ENCODE assay signal across 8 cellular contexts in the genomic region with DNA sequence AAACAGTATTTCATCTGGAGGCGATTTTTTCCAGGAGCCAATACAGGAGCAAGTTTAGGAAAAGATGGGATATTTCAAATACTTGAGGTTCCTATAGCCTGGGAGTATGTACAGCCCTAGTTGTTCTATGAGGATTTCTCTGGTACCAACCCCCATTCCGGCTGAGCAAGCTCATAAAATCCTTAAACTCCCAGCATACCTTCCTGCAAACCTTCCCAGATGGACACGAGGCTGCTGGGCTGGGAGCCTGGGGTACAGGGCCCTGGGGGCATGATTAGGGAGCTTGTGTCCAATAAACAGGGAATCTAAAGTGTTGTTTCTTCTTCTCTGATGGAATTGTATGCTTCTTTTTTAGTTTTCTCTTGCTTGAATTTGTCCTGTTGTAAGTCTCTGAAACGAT.
DNase-seq lines count a peak whose midpoint lies in the region; ATAC-seq lines count a peak whose summit lies in the region.

No MANE protein-coding gene starts in this region.

- DNase-seq in stimulated activated naive CD8-positive, alpha-beta T cell treated with anti-CD3 and anti-CD28 coated beads, Interleukin-15, Interleukin-2, amounts not matched to agents 100 U/mL and 50 U/mL, for 24 hours: no peak
- DNase-seq in astrocyte of the hippocampus (ENCODE audit: low read depth, low spot score) (peak; percentile 44), medulla oblongata (ENCODE audit: extremely low spot score) (peak; percentile 32), NCI-H226 (no peak), NOMO-1 (lab: John Stamatoyannopoulos, UW; ENCODE audit: unreplicated experiment in 2 of 2) (no peak)

- H3K27ac Mint-ChIP-seq in stimulated activated naive CD8-positive, alpha-beta T cell treated with anti-CD3 and anti-CD28 coated beads, Interleukin-15, Interleukin-2, amounts not matched to agents 100 ng/mL and 50 ng/mL, for 24 hours: peak overlapping the region; percentile 94

- no peak for ATAC-seq in stimulated activated naive CD8-positive, alpha-beta T cell treated with anti-CD3 and anti-CD28 coated beads, Interleukin-15, Interleukin-2, amounts not matched to agents 100 U/mL and 50 U/mL, for 24 hours
- ATAC-seq in HG03108 (IDR thresholded peaks at IDR 0.05; ENCODE audit: unreplicated experiment) (no peak), HG03432 (IDR thresholded peaks at IDR 0.05; ENCODE audit: unreplicated experiment) (no peak)

- H3K9me3 Mint-ChIP-seq in stimulated activated naive CD8-positive, alpha-beta T cell treated with anti-CD3 and anti-CD28 coated beads, Interleukin-15, Interleukin-2, amounts not matched to agents 100 ng/mL and 50 ng/mL, for 24 hours: no peaks in the 10 kb centered on the region

- H3K4me3 Mint-ChIP-seq in stimulated activated naive CD8-positive, alpha-beta T cell treated with anti-CD3 and anti-CD28 coated beads, Interleukin-15, Interleukin-2, amounts not matched to agents 100 ng/mL and 50 ng/mL, for 24 hours: peak overlapping the region; percentile 91

- H3K36me3 Mint-ChIP-seq in stimulated activated naive CD8-positive, alpha-beta T cell treated with anti-CD3 and anti-CD28 coated beads, Interleukin-15, Interleukin-2, amounts not matched to agents 100 ng/mL and 50 ng/mL, for 24 hours (ENCODE audit: low read depth): peaks cover 68% of the 10 kb centered on the region

- no peaks in the 10 kb centered on the region for H3K27me3 Mint-ChIP-seq in stimulated activated naive CD8-positive, alpha-beta T cell treated with anti-CD3 and anti-CD28 coated beads, Interleukin-15, Interleukin-2, amounts not matched to agents 100 ng/mL and 50 ng/mL, for 24 hours

- H3K4me1 Mint-ChIP-seq in stimulated activated naive CD8-positive, alpha-beta T cell treated with anti-CD3 and anti-CD28 coated beads, Interleukin-15, Interleukin-2, amounts not matched to agents 100 ng/mL and 50 ng/mL, for 24 hours (ENCODE audit: low read depth): peaks cover 38% of the 10 kb centered on the region

Comparison
In these comparisons a context has a peak if more than half of its experiments do, and no peak if none do; other contexts are left out.
1. DNase-seq: peak in astrocyte of the hippocampus (single experiment) and medulla oblongata (single experiment); none in stimulated activated naive CD8-positive, alpha-beta T cell treated with anti-CD3 and anti-CD28 coated beads, Interleukin-15, Interleukin-2, amounts not matched to agents 100 U/mL and 50 U/mL, for 24 hours (single experiment), NCI-H226 (single experiment) and NOMO-1 (0 of 2).